Comparison of ENCODE assay signal across 8 cellular contexts in genomic region chr18:5630057-5630765, GRCh38.
DNase-seq lines count a peak whose midpoint lies in the region; ATAC-seq lines count a peak whose summit lies in the region.

No MANE protein-coding gene starts in this region.

- peak; percentile 83 for DNase-seq in Daoy (ENCODE audit: low read depth)
- DNase-seq in NCI-H1436 treated with DMSO at 0.1 percent for 48 hours (lab: John Stamatoyannopoulos, UW), result peak; percentile 40
- peak; percentile 89 for DNase-seq in Right ventricle myocardium inferior (ENCODE audit: missing footprints)
- peak in 45 of 56 donors; percentile 4 to 77 (median 47) for DNase-seq in nucleus accumbens (lab: John Stamatoyannopoulos, UW)
- no peak for DNase-seq in NK-92 (lab: John Stamatoyannopoulos, UW; ENCODE audit: unreplicated experiment)

- no peak overlapping the region for H3K4me3 Mint-ChIP-seq in activated T-helper 17 cell treated with anti-CD3 and anti-CD28 coated beads, Interleukin-2, amount 50 U/mL, for 72 hours

- H3K27me3 Mint-ChIP-seq in activated T-helper 17 cell treated with anti-CD3 and anti-CD28 coated beads, Interleukin-2, amount 50 U/mL, for 72 hours, result peaks cover 28% of the 10 kb centered on the region

- H3K36me3 Mint-ChIP-seq in activated T-helper 17 cell treated with anti-CD3 and anti-CD28 coated beads, Interleukin-2, amount 50 U/mL, for 72 hours (ENCODE audit: low read depth), result no peaks in the 10 kb centered on the region

- no peaks in the 10 kb centered on the region for H3K4me1 Mint-ChIP-seq in activated T-helper 17 cell treated with anti-CD3 and anti-CD28 coated beads, Interleukin-2, amount 50 U/mL, for 72 hours

- no peaks in the 10 kb centered on the region for H3K9me3 Mint-ChIP-seq in activated T-helper 17 cell treated with anti-CD3 and anti-CD28 coated beads, Interleukin-2, amount 50 U/mL, for 72 hours

- no peak overlapping the region for H3K27ac Mint-ChIP-seq in activated T-helper 17 cell treated with anti-CD3 and anti-CD28 coated beads, Interleukin-2, amount 50 U/mL, for 72 hours

- ATAC-seq in GM21737 (IDR thresholded peaks at IDR 0.05; ENCODE audit: unreplicated experiment) (peak; percentile 61), Right ventricle myocardium inferior (peak; percentile 95), GM21619 (IDR thresholded peaks at IDR 0.05; ENCODE audit: unreplicated experiment) (no peak)
- ATAC-seq in activated T-helper 17 cell treated with anti-CD3 and anti-CD28 coated beads, Interleukin-2, amount 50 U/mL, for 72 hours (replicated peaks), result peak; percentile 73

- intact Hi-C loops in Right ventricle myocardium inferior (cut with DNase I), result no loop called here
